ENCODE assay signal across 26 cellular contexts in genomic region chrY:13020839-13021238, GRCh38.
A peak's percentile ranks its signal among the peaks of the same experiment; 100 is the strongest.
DNase-seq lines count a peak whose midpoint lies in the region; ATAC-seq, FAIRE-seq and TF ChIP-seq lines count a peak whose summit lies in the region.
"Had no signal": no experiment of that assay in that cellular context is flagged by ENCODE, and none has a peak within 500 bp of the region (broad histone marks: within the 10 kb centered on the region; RNA-seq: fewer than 3 reads in every experiment).

No MANE protein-coding gene starts in this region.

- H3K4me1 ChIP-seq in OCI-LY3 (ENCODE audit: low read length): peaks cover 44% of the 10 kb centered on the region
- H3K4me1 ChIP-seq: A549; BLaER1 treated with 17β-estradiol and CSF1 and Interleukin-3, amounts not matched to agents 10 nM and 100 nM; HAP-1 had no signal

- no peaks in the 10 kb centered on the region for H3K79me2 ChIP-seq in OCI-LY3 (ENCODE audit: low read length)

- no peaks in the 10 kb centered on the region for H3K27me3 ChIP-seq in OCI-LY3 (ENCODE audit: low read depth, low read length)
- H3K27me3 ChIP-seq: BLaER1 treated with 17β-estradiol and CSF1 and Interleukin-3, amounts not matched to agents 10 nM and 100 nM; SJSA1 had no signal

- H3K9ac ChIP-seq in OCI-LY3 (ENCODE audit: low read length): no peak overlapping the region
- H3K9ac ChIP-seq: BLaER1 treated with 17β-estradiol and CSF1 and Interleukin-3, amounts not matched to agents 10 nM and 100 nM had no signal

- no peak for TF ChIP-seq CTCF in OCI-LY3 (IDR thresholded peaks at IDR 0.05; ENCODE audit: low read depth, low read length)

- H3K27ac ChIP-seq in OCI-LY3 (ENCODE audit: low read length): peak overlapping the region; percentile 58
- H3K27ac ChIP-seq: A549; BLaER1 treated with 17β-estradiol and CSF1 and Interleukin-3, amounts not matched to agents 10 nM and 100 nM; PC-9 had no signal

- no peaks in the 10 kb centered on the region for H3K9me3 ChIP-seq in OCI-LY3 (ENCODE audit: insufficient read depth, low read length)
- H3K9me3 ChIP-seq: A549; BLaER1 treated with 17β-estradiol and CSF1 and Interleukin-3, amounts not matched to agents 10 nM and 100 nM; HAP-1; SJSA1 had no signal

- ATAC-seq in GM21367 (IDR thresholded peaks at IDR 0.05; ENCODE audit: unreplicated experiment) (peak; percentile 45), HG02938 (IDR thresholded peaks at IDR 0.05; ENCODE audit: unreplicated experiment) (peak; percentile 62), HG02884 (IDR thresholded peaks at IDR 0.05; ENCODE audit: unreplicated experiment) (no peak)
- ATAC-seq: A549, T-cell had no signal

- FAIRE-seq in GM18507 (lab: Jason Lieb, UNC): peak; percentile 84
- FAIRE-seq: A549 had no signal

- no peak overlapping the region for H3K4me3 ChIP-seq in OCI-LY3 (ENCODE audit: low read length)
- H3K4me3 ChIP-seq: A549; BLaER1 treated with 17β-estradiol and CSF1 and Interleukin-3, amounts not matched to agents 10 nM and 100 nM; HAP-1; PC-9; SJSA1 had no signal

- H3K4me2 ChIP-seq in OCI-LY3 (ENCODE audit: low read length): peak overlapping the region; percentile 48; the same call in 1 of the 2 replicates
- H3K4me2 ChIP-seq: A549; BLaER1 treated with 17β-estradiol and CSF1 and Interleukin-3, amounts not matched to agents 10 nM and 100 nM; PC-9 had no signal

- H2AFZ ChIP-seq in OCI-LY3 (ENCODE audit: low read depth, low read length): no peak overlapping the region
- H2AFZ ChIP-seq: PC-9 had no signal

- H4K20me1 ChIP-seq in OCI-LY3 (ENCODE audit: insufficient read depth, low read length): no peaks in the 10 kb centered on the region
- H4K20me1 ChIP-seq: BLaER1 treated with 17β-estradiol and CSF1 and Interleukin-3, amounts not matched to agents 10 nM and 100 nM had no signal

- no peak for DNase-seq in GM18507 (ENCODE audit: extremely low spot score, insufficient read length, low read depth)
- DNase-seq in stimulated activated CD8-positive, alpha-beta memory T cell treated with anti-CD3 and anti-CD28 coated beads, Interleukin-4, amount 100 ng/mL, for 48 hours: no peak
- no peak for DNase-seq in NOMO-1 treated with DMSO at 0.1 percent for 48 hours (lab: John Stamatoyannopoulos, UW; ENCODE audit: unreplicated experiment)
- no peak for DNase-seq in HCEC 1CT
- DNase-seq: AML-193; CD4-positive, alpha-beta T cell; COR-L47; DMS53; GOT3; NCI-H1092 treated with DMSO at 0.1 percent for 48 hours; NCI-H1436 treated with DMSO at 0.1 percent for 48 hours; NCI-H187 treated with DMSO at 0.1 percent for 48 hours; NCI-H2171 treated with DMSO at 0.1 percent for 48 hours; NCI-H524 treated with DMSO at 0.1 percent for 48 hours; NCI-H774; PC-9; Right ventricle myocardium superior; T-cell had no signal

- H3K36me3 ChIP-seq in OCI-LY3 (replicated peaks; ENCODE audit: low read depth, low read length): no peaks in the 10 kb centered on the region
- H3K36me3 ChIP-seq: BLaER1 treated with 17β-estradiol and CSF1 and Interleukin-3, amounts not matched to agents 10 nM and 100 nM; HAP-1; SJSA1 had no signal
